1 cellular context compared by ENCODE assay signal in the genomic region with DNA sequence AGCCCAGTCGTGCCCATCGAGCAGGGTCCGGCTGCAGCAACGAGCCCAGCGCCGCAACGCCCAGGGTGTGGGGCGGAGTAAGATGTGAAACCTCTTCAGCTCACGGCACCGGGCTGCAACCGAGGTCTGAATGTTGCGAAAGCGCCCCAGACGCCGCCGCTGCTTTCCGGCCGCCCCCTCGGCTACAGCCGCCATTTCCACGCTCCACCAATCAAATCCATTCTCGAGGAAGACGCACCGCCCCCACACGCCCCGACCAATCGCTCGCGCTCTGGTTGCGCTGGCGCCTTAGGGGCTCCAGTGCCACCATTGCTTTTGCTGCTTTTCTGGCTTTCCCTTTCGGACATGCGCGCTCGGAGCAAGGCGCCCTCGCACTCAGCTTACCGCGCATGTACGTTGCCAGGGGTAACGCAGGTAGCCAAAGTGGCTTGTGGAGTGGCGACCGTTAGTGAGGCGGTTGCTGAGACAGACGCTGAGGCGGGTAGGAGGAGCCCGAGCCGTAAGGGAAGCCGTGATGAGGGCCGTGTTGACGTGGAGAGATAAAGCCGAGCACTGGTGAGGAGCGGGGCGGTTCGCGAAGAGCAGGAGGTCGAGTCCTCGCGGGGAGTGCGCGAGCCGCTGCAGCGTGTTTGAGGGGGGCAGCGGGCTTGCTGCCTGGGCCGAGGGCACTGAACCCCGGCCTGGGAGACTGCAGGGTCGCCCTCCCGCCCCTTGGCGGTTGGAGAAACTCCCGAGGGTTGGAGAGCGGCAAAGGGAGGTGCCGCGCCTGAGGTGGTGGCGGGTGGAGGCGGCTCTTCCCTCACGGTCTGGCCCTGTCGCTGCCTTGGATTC.
TF ChIP-seq lines count a peak whose summit lies in the region.

A gene with protein sequence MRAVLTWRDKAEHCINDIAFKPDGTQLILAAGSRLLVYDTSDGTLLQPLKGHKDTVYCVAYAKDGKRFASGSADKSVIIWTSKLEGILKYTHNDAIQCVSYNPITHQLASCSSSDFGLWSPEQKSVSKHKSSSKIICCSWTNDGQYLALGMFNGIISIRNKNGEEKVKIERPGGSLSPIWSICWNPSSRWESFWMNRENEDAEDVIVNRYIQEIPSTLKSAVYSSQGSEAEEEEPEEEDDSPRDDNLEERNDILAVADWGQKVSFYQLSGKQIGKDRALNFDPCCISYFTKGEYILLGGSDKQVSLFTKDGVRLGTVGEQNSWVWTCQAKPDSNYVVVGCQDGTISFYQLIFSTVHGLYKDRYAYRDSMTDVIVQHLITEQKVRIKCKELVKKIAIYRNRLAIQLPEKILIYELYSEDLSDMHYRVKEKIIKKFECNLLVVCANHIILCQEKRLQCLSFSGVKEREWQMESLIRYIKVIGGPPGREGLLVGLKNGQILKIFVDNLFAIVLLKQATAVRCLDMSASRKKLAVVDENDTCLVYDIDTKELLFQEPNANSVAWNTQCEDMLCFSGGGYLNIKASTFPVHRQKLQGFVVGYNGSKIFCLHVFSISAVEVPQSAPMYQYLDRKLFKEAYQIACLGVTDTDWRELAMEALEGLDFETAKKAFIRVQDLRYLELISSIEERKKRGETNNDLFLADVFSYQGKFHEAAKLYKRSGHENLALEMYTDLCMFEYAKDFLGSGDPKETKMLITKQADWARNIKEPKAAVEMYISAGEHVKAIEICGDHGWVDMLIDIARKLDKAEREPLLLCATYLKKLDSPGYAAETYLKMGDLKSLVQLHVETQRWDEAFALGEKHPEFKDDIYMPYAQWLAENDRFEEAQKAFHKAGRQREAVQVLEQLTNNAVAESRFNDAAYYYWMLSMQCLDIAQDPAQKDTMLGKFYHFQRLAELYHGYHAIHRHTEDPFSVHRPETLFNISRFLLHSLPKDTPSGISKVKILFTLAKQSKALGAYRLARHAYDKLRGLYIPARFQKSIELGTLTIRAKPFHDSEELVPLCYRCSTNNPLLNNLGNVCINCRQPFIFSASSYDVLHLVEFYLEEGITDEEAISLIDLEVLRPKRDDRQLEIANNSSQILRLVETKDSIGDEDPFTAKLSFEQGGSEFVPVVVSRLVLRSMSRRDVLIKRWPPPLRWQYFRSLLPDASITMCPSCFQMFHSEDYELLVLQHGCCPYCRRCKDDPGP (plus strand): TSS at position 408 of the 831 bp plus-strand sequence. CDS start 107 bp downstream, at position 515.
TSS of gene MBD4 (minus strand) at position 132 of the 831 bp plus-strand sequence. CDS start at position 17, 115 bp downstream.

TF ChIP-seq in HEK293, 187 proteins besides CTCF, POLR2A, EP300 and RAD21 (continued from another document and continues in another):
- TF ChIP-seq ZBTB49 (tag by site-specific recombination; IDR thresholded peaks at IDR 0.05; ENCODE audit: low read depth): no peak
- TF ChIP-seq ZNF670 (tag by site-specific recombination; IDR thresholded peaks at IDR 0.05; ENCODE audit: low read depth): no peak
- TF ChIP-seq GLI4 (tag by site-specific recombination; IDR thresholded peaks at IDR 0.05): no peak
- TF ChIP-seq ZBTB26 (tag by site-specific recombination; optimal IDR thresholded peaks at IDR 0.05): peak; percentile 69
- TF ChIP-seq ZNF391 (tag by site-specific recombination; IDR thresholded peaks at IDR 0.05; ENCODE audit: borderline replicate concordance, low read depth): peak; percentile 73; the same call in 1 of the 2 replicates
- TF ChIP-seq SP7 (tag by site-specific recombination; IDR thresholded peaks at IDR 0.05): peak; percentile 70
- peak; percentile 98 for TF ChIP-seq ZNF600 (tag by site-specific recombination; IDR thresholded peaks at IDR 0.05)
- no peak; the same call in 1 of the 2 replicates for TF ChIP-seq SCRT2 (tag by site-specific recombination; IDR thresholded peaks at IDR 0.05)
- no peak for TF ChIP-seq ZNF202 (tag by site-specific recombination; IDR thresholded peaks at IDR 0.05; ENCODE audit: borderline replicate concordance)
- no peak for TF ChIP-seq ZNF488 (tag by site-specific recombination; IDR thresholded peaks at IDR 0.05)
- TF ChIP-seq PATZ1 (tag by site-specific recombination; IDR thresholded peaks at IDR 0.05): peak; percentile 56
- TF ChIP-seq ZNF324 (tag by site-specific recombination; IDR thresholded peaks at IDR 0.05): peak; percentile 71
- TF ChIP-seq ZBTB44 (tag by site-specific recombination; IDR thresholded peaks at IDR 0.05): no peak
- no peak for TF ChIP-seq BCL11A (tag by site-specific recombination; IDR thresholded peaks at IDR 0.05; ENCODE audit: low read depth)
- no peak for TF ChIP-seq ZNF311 (tag by site-specific recombination; IDR thresholded peaks at IDR 0.05; ENCODE audit: borderline replicate concordance)
- TF ChIP-seq ZNF239 (tag by site-specific recombination; IDR thresholded peaks at IDR 0.05): no peak
- TF ChIP-seq ZNF169 (tag by site-specific recombination; IDR thresholded peaks at IDR 0.05): no peak
- TF ChIP-seq, protein P1, sequence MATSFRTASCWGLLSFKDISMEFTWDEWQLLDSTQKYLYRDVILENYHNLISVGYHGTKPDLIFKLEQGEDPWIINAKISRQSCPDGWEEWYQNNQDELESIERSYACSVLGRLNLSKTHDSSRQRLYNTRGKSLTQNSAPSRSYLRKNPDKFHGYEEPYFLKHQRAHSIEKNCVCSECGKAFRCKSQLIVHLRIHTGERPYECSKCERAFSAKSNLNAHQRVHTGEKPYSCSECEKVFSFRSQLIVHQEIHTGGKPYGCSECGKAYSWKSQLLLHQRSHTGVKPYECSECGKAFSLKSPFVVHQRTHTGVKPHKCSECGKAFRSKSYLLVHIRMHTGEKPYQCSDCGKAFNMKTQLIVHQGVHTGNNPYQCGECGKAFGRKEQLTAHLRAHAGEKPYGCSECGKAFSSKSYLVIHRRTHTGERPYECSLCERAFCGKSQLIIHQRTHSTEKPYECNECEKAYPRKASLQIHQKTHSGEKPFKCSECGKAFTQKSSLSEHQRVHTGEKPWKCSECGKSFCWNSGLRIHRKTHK (tag by site-specific recombination; IDR thresholded peaks at IDR 0.05): no peak
- no peak for TF ChIP-seq ZNF521 (tag by site-specific recombination; IDR thresholded peaks at IDR 0.05)
- TF ChIP-seq ZNF10 (tag by site-specific recombination; IDR thresholded peaks at IDR 0.05): no peak; the same call in 1 of the 2 replicates
- TF ChIP-seq ZNF629 (tag by site-specific recombination; IDR thresholded peaks at IDR 0.05): peak; percentile 76
- no peak for TF ChIP-seq HOXC10 (CRISPR knock-in tag; IDR thresholded peaks at IDR 0.05)
- no peak for TF ChIP-seq ZNF354C (tag by site-specific recombination; IDR thresholded peaks at IDR 0.05; ENCODE audit: borderline replicate concordance, low read depth)
- no peak for TF ChIP-seq ZNF548 (tag by site-specific recombination; IDR thresholded peaks at IDR 0.05)
- TF ChIP-seq, protein P2, sequence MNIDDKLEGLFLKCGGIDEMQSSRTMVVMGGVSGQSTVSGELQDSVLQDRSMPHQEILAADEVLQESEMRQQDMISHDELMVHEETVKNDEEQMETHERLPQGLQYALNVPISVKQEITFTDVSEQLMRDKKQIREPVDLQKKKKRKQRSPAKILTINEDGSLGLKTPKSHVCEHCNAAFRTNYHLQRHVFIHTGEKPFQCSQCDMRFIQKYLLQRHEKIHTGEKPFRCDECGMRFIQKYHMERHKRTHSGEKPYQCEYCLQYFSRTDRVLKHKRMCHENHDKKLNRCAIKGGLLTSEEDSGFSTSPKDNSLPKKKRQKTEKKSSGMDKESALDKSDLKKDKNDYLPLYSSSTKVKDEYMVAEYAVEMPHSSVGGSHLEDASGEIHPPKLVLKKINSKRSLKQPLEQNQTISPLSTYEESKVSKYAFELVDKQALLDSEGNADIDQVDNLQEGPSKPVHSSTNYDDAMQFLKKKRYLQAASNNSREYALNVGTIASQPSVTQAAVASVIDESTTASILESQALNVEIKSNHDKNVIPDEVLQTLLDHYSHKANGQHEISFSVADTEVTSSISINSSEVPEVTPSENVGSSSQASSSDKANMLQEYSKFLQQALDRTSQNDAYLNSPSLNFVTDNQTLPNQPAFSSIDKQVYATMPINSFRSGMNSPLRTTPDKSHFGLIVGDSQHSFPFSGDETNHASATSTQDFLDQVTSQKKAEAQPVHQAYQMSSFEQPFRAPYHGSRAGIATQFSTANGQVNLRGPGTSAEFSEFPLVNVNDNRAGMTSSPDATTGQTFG (tag by site-specific recombination; IDR thresholded peaks at IDR 0.05; ENCODE audit: borderline replicate concordance): no peak
- TF ChIP-seq ZNF449 (tag by site-specific recombination; IDR thresholded peaks at IDR 0.05): peak; percentile 24; the same call in 1 of the 2 replicates
- no peak for TF ChIP-seq ZNF362 (tag by site-specific recombination; IDR thresholded peaks at IDR 0.05)
- TF ChIP-seq ZNF366 (tag by site-specific recombination; conservative IDR thresholded peaks at IDR 0.05): peak; percentile 54
- TF ChIP-seq ZFHX2 (tag by site-specific recombination; conservative IDR thresholded peaks at IDR 0.05): peak; percentile 61
- TF ChIP-seq ZNF658 (tag by site-specific recombination; IDR thresholded peaks at IDR 0.05): no peak
- TF ChIP-seq EGR2 (tag by site-specific recombination; IDR thresholded peaks at IDR 0.05; ENCODE audit: low read depth): peak; percentile 56
- TF ChIP-seq SP3 (tag by site-specific recombination; IDR thresholded peaks at IDR 0.05): peak; percentile 92
